8 cellular contexts compared by ENCODE assay signal in genomic region chr4:52545099-52546069, GRCh38.
DNase-seq lines count a peak whose midpoint lies in the region; ATAC-seq and TF ChIP-seq lines count a peak whose summit lies in the region.

No MANE protein-coding gene starts in this region.

- no peaks in the 10 kb centered on the region for H3K9me3 Mint-ChIP-seq in activated CD8-positive, alpha-beta T cell treated with anti-CD3 and anti-CD28 coated beads, Interleukin-2, amount 10 ng/mL, durations not matched to agents 7 days and 5 days (ENCODE audit: insufficient read depth)
- H3K9me3 Mint-ChIP-seq in endodermal cell (peaks cover 11% of the 10 kb centered on the region), mesothelial cell of epicardium (no peaks in the 10 kb centered on the region)

- no peak overlapping the region for H3K4me3 Mint-ChIP-seq in activated CD8-positive, alpha-beta T cell treated with anti-CD3 and anti-CD28 coated beads, Interleukin-2, amount 10 ng/mL, durations not matched to agents 7 days and 5 days
- H3K4me3 Mint-ChIP-seq in endodermal cell, result no peak overlapping the region
- H3K4me3 Mint-ChIP-seq in mesothelial cell of epicardium, result no peak overlapping the region

- DNase-seq in 8988T (peak; percentile 51), NCI-H526 treated with DMSO at 0.1 percent for 48 hours (lab: John Stamatoyannopoulos, UW) (peak; percentile 50), endodermal cell (peak; percentile 93), mesothelial cell of epicardium (ENCODE audit: low spot score in 2 of 2, unreplicated experiment in 2 of 2) (peak; percentile 65 to 87)
- peak; percentile 58 for DNase-seq in activated CD8-positive, alpha-beta T cell treated with anti-CD3 and anti-CD28 coated beads, Interleukin-2, amount 10 ng/mL, durations not matched to agents 7 days and 5 days
- DNase-seq in stimulated activated CD8-positive, alpha-beta memory T cell treated with anti-CD3 and anti-CD28 coated beads, Interleukin-7, amount 100 ng/mL, for 24 hours (ENCODE audit: low read depth), result peak; percentile 33

- H3K9ac ChIP-seq in endodermal cell (ENCODE audit: extremely low read depth, low read length, poor library complexity, severe bottlenecking), result no peak overlapping the region

- no peaks in the 10 kb centered on the region for H3K36me3 ChIP-seq in endodermal cell (ENCODE audit: control insufficient read depth, insufficient read depth, low read length)

- H3K4me3 ChIP-seq in endodermal cell (ENCODE audit: low read length), result no peak overlapping the region

- 45 to 63% methylated on average over 9 to 13 of the region's 13 CpGs for WGBS in endodermal cell (ENCODE audit: insufficient coverage in 1 of 2, insufficient read length in 1 of 2), 2 experiments

- no peaks in the 10 kb centered on the region for H3K27me3 ChIP-seq in endodermal cell (ENCODE audit: control insufficient read depth, insufficient read depth, low read length, poor library complexity, severe bottlenecking)

- no peaks in the 10 kb centered on the region for H3K36me3 Mint-ChIP-seq in activated CD8-positive, alpha-beta T cell treated with anti-CD3 and anti-CD28 coated beads, Interleukin-2, amount 10 ng/mL, durations not matched to agents 7 days and 5 days (ENCODE audit: low read depth)
- H3K36me3 Mint-ChIP-seq in endodermal cell (ENCODE audit: low read depth) (no peaks in the 10 kb centered on the region), mesothelial cell of epicardium (no peaks in the 10 kb centered on the region)

- H3K4me1 Mint-ChIP-seq in activated CD8-positive, alpha-beta T cell treated with anti-CD3 and anti-CD28 coated beads, Interleukin-2, amount 10 ng/mL, durations not matched to agents 7 days and 5 days (ENCODE audit: low read depth), result no peaks in the 10 kb centered on the region
- H3K4me1 Mint-ChIP-seq in endodermal cell, result peaks cover 10% of the 10 kb centered on the region
- H3K4me1 Mint-ChIP-seq in mesothelial cell of epicardium, result peaks cover 23% of the 10 kb centered on the region

- no peaks in the 10 kb centered on the region for H3K4me1 ChIP-seq in endodermal cell (ENCODE audit: control insufficient read depth, insufficient read depth, low read length)

- no peak overlapping the region for H3K27ac Mint-ChIP-seq in activated CD8-positive, alpha-beta T cell treated with anti-CD3 and anti-CD28 coated beads, Interleukin-2, amount 10 ng/mL, durations not matched to agents 7 days and 5 days
- no peak overlapping the region for H3K27ac Mint-ChIP-seq in endodermal cell
- peak overlapping the region; percentile 11 for H3K27ac Mint-ChIP-seq in mesothelial cell of epicardium

- peak; percentile 77 for ATAC-seq in HG03095 (IDR thresholded peaks at IDR 0.05; ENCODE audit: unreplicated experiment)
- peak; percentile 76 for ATAC-seq in activated CD8-positive, alpha-beta T cell treated with anti-CD3 and anti-CD28 coated beads, Interleukin-2, amount 10 ng/mL, durations not matched to agents 7 days and 5 days

- TF ChIP-seq CTCF in GM12873 (IDR thresholded peaks at IDR 0.05; ENCODE audit: insufficient read depth, low read depth, low read length, missing control alignments) (peak; percentile 96), endodermal cell (conservative IDR thresholded peaks at IDR 0.05) (peak; percentile 95), mesothelial cell of epicardium (IDR thresholded peaks at IDR 0.05; ENCODE audit: unreplicated experiment) (peak; percentile 70)

- H3K27ac ChIP-seq in endodermal cell (ENCODE audit: low read depth, low read length), result no peak overlapping the region

- peaks cover 15% of the 10 kb centered on the region for H3K9me3 ChIP-seq in endodermal cell (ENCODE audit: control insufficient read depth, low read length)

- H3K27me3 Mint-ChIP-seq in activated CD8-positive, alpha-beta T cell treated with anti-CD3 and anti-CD28 coated beads, Interleukin-2, amount 10 ng/mL, durations not matched to agents 7 days and 5 days (ENCODE audit: low read depth), result peaks cover 2% of the 10 kb centered on the region
- no peaks in the 10 kb centered on the region for H3K27me3 Mint-ChIP-seq in endodermal cell (ENCODE audit: insufficient read depth)
- no peaks in the 10 kb centered on the region for H3K27me3 Mint-ChIP-seq in mesothelial cell of epicardium (ENCODE audit: low read depth)

- CTCF ChIA-PET in activated CD8-positive, alpha-beta T cell treated with anti-CD3 and anti-CD28 coated beads, Interleukin-2, amount 10 ng/mL, durations not matched to agents 7 days and 5 days (lab: Charles Lee), result interaction anchor here (0.7 to 4.3 kb wide), 13 partner anchors 12 to 438 kb away, joined by 3 to 54 read pairs (median 3); no protein-coding TSS in a partner anchor

- POLR2A ChIA-PET in activated CD8-positive, alpha-beta T cell treated with anti-CD3 and anti-CD28 coated beads, Interleukin-2, amount 10 ng/mL, durations not matched to agents 7 days and 5 days (lab: Charles Lee), result interaction anchor here (0.7 kb wide), 1 partner anchor 1204 kb away, joined by 4 read pairs; no protein-coding TSS in a partner anchor

Comparison
In these comparisons a context has a peak if more than half of its experiments do, and no peak if none do; other contexts are left out.
1. DNase-seq: peak in every context shown above with its lines; median percentile 93 in endodermal cell; 76 in mesothelial cell of epicardium; 58 in activated CD8-positive, alpha-beta T cell treated with anti-CD3 and anti-CD28 coated beads, Interleukin-2, amount 10 ng/mL, durations not matched to agents 7 days and 5 days; 51 in 8988T; 50 in NCI-H526 treated with DMSO at 0.1 percent for 48 hours; 33 in stimulated activated CD8-positive, alpha-beta memory T cell treated with anti-CD3 and anti-CD28 coated beads, Interleukin-7, amount 100 ng/mL, for 24 hours.